ENCODE assay signal across 10 cellular contexts in the genomic region with DNA sequence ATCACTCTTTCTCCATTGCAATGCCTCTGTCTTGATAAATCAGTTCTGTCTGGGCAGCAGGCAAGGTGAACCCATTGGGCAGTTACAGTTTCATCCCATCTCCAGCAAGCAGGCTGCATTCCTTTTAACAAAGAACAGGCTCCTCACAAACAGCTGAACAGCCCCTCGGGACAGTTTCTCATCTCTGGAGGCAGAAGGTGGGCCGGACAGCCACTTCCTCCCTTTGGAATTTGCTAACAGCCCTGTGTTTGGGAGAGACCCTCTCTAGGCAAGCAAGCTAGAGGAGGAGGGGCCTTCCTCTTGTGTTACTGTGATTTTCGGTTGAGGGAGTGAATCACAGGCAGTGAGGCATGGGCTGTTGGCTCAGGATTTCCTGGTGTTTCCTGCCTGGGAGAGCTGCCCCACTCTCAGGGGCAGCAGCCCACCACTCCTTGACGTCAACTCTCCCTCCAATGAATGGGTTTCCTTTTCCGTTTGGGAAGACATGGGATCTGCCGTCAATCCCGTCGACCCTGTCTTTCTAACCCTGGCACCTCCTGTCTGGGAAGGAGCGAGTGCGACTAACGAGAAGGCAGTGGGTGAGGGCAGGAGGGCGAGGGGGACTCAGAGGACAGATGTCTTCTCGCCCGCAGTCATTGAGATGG. TPM values are rescaled to one million over a fixed set of nuclear protein-coding genes. Genes with fewer than 3 reads are reported as not detected.
A peak's percentile ranks its signal among the peaks of the same experiment; 100 is the strongest.
DNase-seq lines count a peak whose midpoint lies in the region; ATAC-seq, FAIRE-seq and TF ChIP-seq lines count a peak whose summit lies in the region.
"Had no signal": no experiment of that assay in that cellular context is flagged by ENCODE, and none has a peak within 500 bp of the region (broad histone marks: within the 10 kb centered on the region; RNA-seq: fewer than 3 reads in every experiment).

No MANE protein-coding gene starts in this region.

- no peak overlapping the region for H3K9ac ChIP-seq in K562 (ENCODE audit: insufficient read depth in 1 of 2, low read depth in 2 of 2, low read length in 2 of 2)
- peak overlapping the region; percentile 66 for H3K9ac ChIP-seq in iPS-18a (ENCODE audit: low read length)
- H3K9ac ChIP-seq in skeletal muscle satellite cell (ENCODE audit: low read depth, low read length): peak overlapping the region; percentile 58

- H3K9me1 ChIP-seq in K562 (ENCODE audit: control insufficient read depth, insufficient read depth, low read length): peaks cover 4% of the 10 kb centered on the region

- intact Hi-C loops in K562 (cut with micrococcal nuclease): no loop called here

- H3K9me3 ChIP-seq in K562 (replicated peaks; ENCODE audit: control insufficient read depth, insufficient read depth, low read depth, low read length): no peaks in the 10 kb centered on the region
- H3K9me3 ChIP-seq in iPS-18a (ENCODE audit: control insufficient read depth, low read depth, low read length): no peaks in the 10 kb centered on the region
- H3K9me3 ChIP-seq in skeletal muscle satellite cell (replicated peaks; ENCODE audit: low read length): no peaks in the 10 kb centered on the region

- H2AFZ ChIP-seq in K562 (ENCODE audit: low read depth, low read length): no peak overlapping the region

- H3K36me3 ChIP-seq in K562 (ENCODE audit: control insufficient read depth, insufficient read depth, low read length) (no peaks in the 10 kb centered on the region), iPS-18a (ENCODE audit: control insufficient read depth, low read depth, low read length) (no peaks in the 10 kb centered on the region), skeletal muscle satellite cell (ENCODE audit: insufficient read depth, low read length) (no peaks in the 10 kb centered on the region)

- 46% methylated on average over 14 of the region's 14 CpGs for WGBS in K562 (ENCODE audit: insufficient coverage, low coverage, missing lambda C conversion rate)

- BruUV-seq in K562 (replicated peaks; lab: Mats Ljungman, UMichigan): no TSS peak

- no peak for TF ChIP-seq RAD21 in K562 (CRISPR knock-in tag; conservative IDR thresholded peaks at IDR 0.05 in 1 of 2, IDR thresholded peaks at IDR 0.05 in 1 of 2)

- peaks cover 13% of the 10 kb centered on the region for H3K79me2 ChIP-seq in K562 (ENCODE audit: control insufficient read depth, insufficient read depth, low read length)

- no peak for TF ChIP-seq CTCF in K562 (IDR thresholded peaks at IDR 0.05 in 2 of 3, conservative IDR thresholded peaks at IDR 0.05 in 1 of 3; ENCODE audit: insufficient read depth in 2 of 3, low read depth in 1 of 3, low read length in 3 of 3)

- no peak for ATAC-seq in K562
- ATAC-seq: activated T-cell treated with anti-CD3 and anti-CD28 coated beads, Interleukin-2, amount 50 U/mL, for 72 hours had no signal

- H3K4me1 ChIP-seq in K562 (replicated peaks in 1 of 2; ENCODE audit: control insufficient read depth in 2 of 2, insufficient read depth in 2 of 2, low read length in 2 of 2) (peaks cover 7 to 18% of the 10 kb centered on the region in 2 experiments), iPS-18a (ENCODE audit: control insufficient read depth, low read depth, low read length) (peaks cover 43% of the 10 kb centered on the region), skeletal muscle satellite cell (ENCODE audit: control insufficient read depth, insufficient read depth, low read length) (peaks cover 48% of the 10 kb centered on the region)

- H3K27ac ChIP-seq in K562 (ENCODE audit: extremely low read depth, low read depth, low read length) (no peak overlapping the region), iPS-18a (ENCODE audit: low read length) (peak overlapping the region; percentile 90)

- no peaks in the 10 kb centered on the region for H4K20me1 ChIP-seq in K562 (replicated peaks; ENCODE audit: control insufficient read depth, insufficient read depth, low read length)

- no peak overlapping the region for H3K4me3 ChIP-seq in K562
- H3K4me3 ChIP-seq in iPS-18a (ENCODE audit: low read length): peak overlapping the region; percentile 48
- peak overlapping the region; percentile 30 for H3K4me3 ChIP-seq in skeletal muscle satellite cell (ENCODE audit: low read length)

- POLR2A ChIA-PET in K562 (lab: Yijun Ruan, JAX): interaction anchor here (1.4 kb wide), 1 partner anchor 11 kb away, joined by 4 read pairs; no protein-coding TSS in a partner anchor

- CTCF ChIA-PET in K562 (lab: Yijun Ruan, JAX; ENCODE audit: low intra/inter-chr PET ratio): no interaction called here

- no peak for TF ChIP-seq POLR2A in K562 (conservative IDR thresholded peaks at IDR 0.05)

- DNase-seq in HCEC 1CT: peak; percentile 44
- DNase-seq in K562 (ENCODE audit: extremely low read depth in 1 of 4, low spot score in 3 of 4): no peak
- DNase-seq in GM19240 (ENCODE audit: insufficient read length, low spot score): no peak
- no peak for DNase-seq in NCI-H2081 treated with DMSO at 0.1 percent for 48 hours (lab: John Stamatoyannopoulos, UW)
- no peak for DNase-seq in NOMO-1 treated with DMSO at 0.1 percent for 48 hours (lab: John Stamatoyannopoulos, UW; ENCODE audit: unreplicated experiment)
- no peak for DNase-seq in NCI-H1436 treated with DMSO at 0.1 percent for 48 hours (lab: John Stamatoyannopoulos, UW)
- DNase-seq: activated T-cell treated with anti-CD3 and anti-CD28 coated beads, Interleukin-2, amount 50 U/mL, for 72 hours; SIG-M5 had no signal

- FAIRE-seq in K562 (lab: Jason Lieb, UNC): no peak

- in situ Hi-C loops in K562 (cut with MboI): no loop called here

- H3K27me3 ChIP-seq in K562 (ENCODE audit: control insufficient read depth in 2 of 2, insufficient read depth in 2 of 2, low read length in 2 of 2) (peaks cover 0 to 6% of the 10 kb centered on the region in 2 experiments; a peak in 2 of 5 replicates), iPS-18a (ENCODE audit: control insufficient read depth, insufficient read depth, low read length) (no peaks in the 10 kb centered on the region), skeletal muscle satellite cell (ENCODE audit: control insufficient read depth, insufficient read depth, low read length) (no peaks in the 10 kb centered on the region)

- TF ChIP-seq EP300 in K562 (IDR thresholded peaks at IDR 0.05; ENCODE audit: low read length): no peak

- H3K4me2 ChIP-seq in K562 (ENCODE audit: insufficient read depth, low read length) (no peak overlapping the region), skeletal muscle satellite cell (ENCODE audit: low read length) (peak overlapping the region; percentile 68)

TF ChIP-seq in K562, 482 proteins besides CTCF, POLR2A, EP300 and RAD21:
- TF ChIP-seq MEF2A (IDR thresholded peaks at IDR 0.05; ENCODE audit: control insufficient read depth, low read depth, low read length) (no peak), SPI1 (IDR thresholded peaks at IDR 0.05; ENCODE audit: borderline replicate concordance, low read depth, low read length) (peak; percentile 43; the same call in 1 of the 2 replicates)

RNA-seq across cellular contexts. Expression of a gene that starts 3.7 kb away (rescaled TPM):
- total RNA-seq in K562 (2011; cell fraction: chromatin; rRNA removed; ENCODE audit: low replicate concordance): 72.8 and 169 TPM in 2 replicates
- total RNA-seq in K562 (2011; cell fraction: nucleolus; rRNA removed): 88.1 and 96.7 TPM in 2 replicates
- total RNA-seq in K562 (2011; cell fraction: nucleoplasm; rRNA removed): 70.5 and 71.8 TPM in 2 replicates
- 24.0 and 33.4 TPM in 2 replicates for total RNA-seq in K562 (2014; rRNA removed)
- total RNA-seq in K562 (2014; rRNA removed; fragmentation: Illumina TruSeq; extraction: Trizol): 10.7 and 14.0 TPM in 2 replicates
- total RNA-seq in K562 (2015; rRNA removed; fragmentation: Illumina TruSeq; extraction: Trizol): 16.9 and 20.3 TPM in 2 replicates
- total RNA-seq in K562 (2021): 33.5 and 38.4 TPM in 2 replicates
- 39.4 and 43.6 TPM in 2 replicates for polyA plus RNA-seq in K562 (2011; rRNA removed)
- 36.4 and 45.7 TPM in 2 replicates for polyA plus RNA-seq in K562 (2011; cell fraction: cytosol; rRNA removed)
- polyA plus RNA-seq in K562 (2011; cell fraction: nucleus; rRNA removed): 113 and 149 TPM in 2 replicates
- polyA plus RNA-seq in K562 (2012): 24.6 and 37.9 TPM in 2 replicates
- polyA plus RNA-seq in K562 (2014; fragmentation: Illumina TruSeq; extraction: Trizol): 22.3 and 27.0 TPM in 2 replicates
- polyA plus RNA-seq in K562 (2014; fragmentation: Nextera tagmentation; extraction: Ambion mirVana): 1 to 10 TPM; 1.3 to 1.8 TPM
- 29.7 and 36.0 TPM in 2 replicates for polyA plus RNA-seq in K562 (2014; rRNA removed)
- polyA minus RNA-seq in K562 (2011; rRNA and poly(A)+ RNA removed): 23.3 and 26.9 TPM in 2 replicates
- 30.8 and 30.9 TPM in 2 replicates for polyA minus RNA-seq in K562 (2011; cell fraction: cytosol; rRNA and poly(A)+ RNA removed)
- polyA minus RNA-seq in K562 (2011; cell fraction: nucleus; rRNA and poly(A)+ RNA removed): 40.8 and 57.1 TPM in 2 replicates
- total RNA-seq in skeletal muscle satellite cell (2012; rRNA removed): 24.6 and 25.8 TPM in 2 replicates

RNA-seq across cellular contexts. Expression of a gene that starts 14.9 kb away (rescaled TPM):
- 20.8 and 58.5 TPM in 2 replicates for total RNA-seq in K562 (2011; cell fraction: chromatin; rRNA removed; ENCODE audit: low replicate concordance)
- 62.9 and 64.2 TPM in 2 replicates for total RNA-seq in K562 (2011; cell fraction: nucleolus; rRNA removed)
- 32.2 and 39.5 TPM in 2 replicates for total RNA-seq in K562 (2011; cell fraction: nucleoplasm; rRNA removed)
- total RNA-seq in K562 (2014; rRNA removed) (37.3 and 38.9 TPM in 2 replicates), K562 (2014; rRNA removed; fragmentation: Illumina TruSeq; extraction: Trizol) (13.7 and 14.4 TPM in 2 replicates), K562 (2015; rRNA removed; fragmentation: Illumina TruSeq; extraction: Trizol) (10.9 and 12.3 TPM in 2 replicates), K562 (2021) (30.7 and 36.8 TPM in 2 replicates)
- polyA plus RNA-seq in K562 (2011; rRNA removed) (12.7 and 17.9 TPM in 2 replicates), K562 (2014; fragmentation: Illumina TruSeq; extraction: Trizol) (12.5 and 19.4 TPM in 2 replicates), K562 (2014; fragmentation: Nextera tagmentation; extraction: Ambion mirVana) (under 1 TPM; 0.56 to 0.92 TPM), K562 (2014; rRNA removed) (17.5 and 21.9 TPM in 2 replicates)
- 12.3 and 31.5 TPM in 2 replicates for polyA plus RNA-seq in K562 (2011; cell fraction: cytosol; rRNA removed)
- polyA plus RNA-seq in K562 (2011; cell fraction: nucleus; rRNA removed): 26.9 and 59.7 TPM in 2 replicates
- polyA plus RNA-seq in K562 (2012): 8.8 and 9.6 TPM in 2 replicates
- 12.4 and 23.2 TPM in 2 replicates for polyA minus RNA-seq in K562 (2011; rRNA and poly(A)+ RNA removed)
- 22.2 and 30.9 TPM in 2 replicates for polyA minus RNA-seq in K562 (2011; cell fraction: cytosol; rRNA and poly(A)+ RNA removed)
- polyA minus RNA-seq in K562 (2011; cell fraction: nucleus; rRNA and poly(A)+ RNA removed): 23.3 and 27.7 TPM in 2 replicates
- total RNA-seq in skeletal muscle satellite cell (2012; rRNA removed): 52.0 and 93.5 TPM in 2 replicates

Comparison
In these comparisons a context has a peak if more than half of its experiments do, and no peak if none do; other contexts are left out.
1. H3K9ac ChIP-seq: peak in iPS-18a (single experiment) and skeletal muscle satellite cell (single experiment); none in K562 (0 of 2).